ENCODE assay signal across 14 cellular contexts in genomic region chr1:111541721-111542120, GRCh38. TPM values are rescaled to one million over a fixed set of nuclear protein-coding genes. Genes with fewer than 3 reads are reported as not detected.
DNase-seq lines count a peak whose midpoint lies in the region; ATAC-seq and TF ChIP-seq lines count a peak whose summit lies in the region.
"Had no signal": no experiment of that assay in that cellular context is flagged by ENCODE, and none has a peak within 500 bp of the region (broad histone marks: within the 10 kb centered on the region; RNA-seq: fewer than 3 reads in every experiment).

No MANE protein-coding gene starts in this region.

- no peak overlapping the region for H3K4me3 Mint-ChIP-seq in stimulated activated memory B cell treated with anti-CD40 and anti-IgM and Interleukin-4, amounts not matched to agents 10 μg/mL and 1 μg/mL and 100 μg/mL, for 72 hours
- H3K4me3 Mint-ChIP-seq: activated T-helper 17 cell treated with anti-CD3 and anti-CD28 coated beads, Interleukin-2, amount 50 U/mL, for 72 hours; neural crest cell had no signal

- no peaks in the 10 kb centered on the region for H3K36me3 Mint-ChIP-seq in stimulated activated memory B cell treated with anti-CD40 and anti-IgM and Interleukin-4, amounts not matched to agents 10 μg/mL and 1 μg/mL and 100 μg/mL, for 72 hours

- DNase-seq in HCT116 (ENCODE audit: low read depth, low spot score) = no peak
- no peak for DNase-seq in SK-N-SH
- DNase-seq in hepatocyte (ENCODE audit: low spot score) = no peak
- DNase-seq in upper lobe of right lung = no peak
- DNase-seq in NCI-H1092 treated with DMSO at 0.1 percent for 48 hours (lab: John Stamatoyannopoulos, UW) = no peak
- no peak for DNase-seq in NCI-H2171 (lab: John Stamatoyannopoulos, UW)
- DNase-seq: brain microvascular endothelial cell, NCI-H524, WERI-Rb-1 had no signal

- H3K4me2 ChIP-seq in HCT116 (ENCODE audit: low read length) (peak overlapping the region; percentile 48), SK-N-SH (no peak overlapping the region), hepatocyte (peak overlapping the region; percentile 30)

- H2AFZ ChIP-seq in HCT116 (ENCODE audit: low read depth, low read length, poor library complexity, severe bottlenecking) (peak overlapping the region; percentile 65), SK-N-SH (ENCODE audit: low read depth) (peak overlapping the region; percentile 66), hepatocyte (no peak overlapping the region)

- peaks cover 3% of the 10 kb centered on the region for H3K9me3 Mint-ChIP-seq in stimulated activated memory B cell treated with anti-CD40 and anti-IgM and Interleukin-4, amounts not matched to agents 10 μg/mL and 1 μg/mL and 100 μg/mL, for 72 hours

- H3K27me3 ChIP-seq in HCT116 (ENCODE audit: insufficient read depth, low read length) (no peaks in the 10 kb centered on the region), SK-N-SH (ENCODE audit: insufficient read depth) (no peaks in the 10 kb centered on the region), hepatocyte (no peaks in the 10 kb centered on the region), upper lobe of right lung (no peaks in the 10 kb centered on the region)
- H3K27me3 ChIP-seq: brain microvascular endothelial cell had no signal

- no peak for TF ChIP-seq EP300 in SK-N-SH (IDR thresholded peaks at IDR 0.05; ENCODE audit: borderline replicate concordance in 1 of 2, low read depth in 1 of 2, low read length in 1 of 2)

- RAD21 ChIA-PET in HCT116 (lab: Charles Lee; ENCODE audit: low non-redundant PET in 1 of 2, low total read pairs in 2 of 2, uncharacterized antibody in 2 of 2, unreplicated experiment in 2 of 2) = interaction anchor here in 1 of 2 experiments (0.6 kb wide), 1 partner anchor 78 kb away, joined by 4 read pairs; no protein-coding TSS in a partner anchor

- no peaks in the 10 kb centered on the region for H3K27me3 Mint-ChIP-seq in stimulated activated memory B cell treated with anti-CD40 and anti-IgM and Interleukin-4, amounts not matched to agents 10 μg/mL and 1 μg/mL and 100 μg/mL, for 72 hours

- H4K20me1 ChIP-seq in HCT116 (ENCODE audit: insufficient read depth) (no peaks in the 10 kb centered on the region), SK-N-SH (ENCODE audit: insufficient read depth) (no peaks in the 10 kb centered on the region), hepatocyte (ENCODE audit: insufficient read depth, poor library complexity, severe bottlenecking) (no peaks in the 10 kb centered on the region)

- H3K9me3 ChIP-seq in HCT116 (ENCODE audit: control insufficient read depth in 1 of 2, insufficient read depth in 1 of 2, low read depth in 1 of 2, low read length in 2 of 2) (no peaks in the 10 kb centered on the region), SK-N-SH (no peaks in the 10 kb centered on the region), hepatocyte (ENCODE audit: low read depth) (no peaks in the 10 kb centered on the region), upper lobe of right lung (no peaks in the 10 kb centered on the region)

- ATAC-seq in HCT116 (peak; percentile 71; the same call in 1 of the 2 replicates), upper lobe of right lung (peak; percentile 73), GM19397 (IDR thresholded peaks at IDR 0.05; ENCODE audit: unreplicated experiment) (no peak)
- ATAC-seq in stimulated activated memory B cell treated with anti-CD40 and anti-IgM and Interleukin-4, amounts not matched to agents 10 μg/mL and 1 μg/mL and 100 μg/mL, for 72 hours = no peak
- ATAC-seq: activated T-helper 17 cell treated with anti-CD3 and anti-CD28 coated beads, Interleukin-2, amount 50 U/mL, for 72 hours; Right ventricle myocardium inferior had no signal

- no peak overlapping the region for H3K4me3 ChIP-seq in HCT116 (replicated peaks in 1 of 2; ENCODE audit: low read depth in 1 of 2, low read length in 2 of 2)
- no peak overlapping the region for H3K4me3 ChIP-seq in SK-N-SH (ENCODE audit: low read depth in 2 of 2, low read length in 1 of 2)
- H3K4me3 ChIP-seq in hepatocyte = no peak overlapping the region
- no peak overlapping the region for H3K4me3 ChIP-seq in upper lobe of right lung

- H3K9ac ChIP-seq in HCT116 (ENCODE audit: low read length) (no peak overlapping the region), SK-N-SH (no peak overlapping the region)

- no peaks in the 10 kb centered on the region for H3K4me1 Mint-ChIP-seq in stimulated activated memory B cell treated with anti-CD40 and anti-IgM and Interleukin-4, amounts not matched to agents 10 μg/mL and 1 μg/mL and 100 μg/mL, for 72 hours

- WGBS in SK-N-SH (ENCODE audit: low lambda C conversion rate) = 77% methylated on average over 4 of the region's 4 CpGs
- whole genome bisulfite sequencing in hepatocyte (ENCODE audit: low lambda C conversion rate, missing lambda C conversion rate) = 50% methylated on average over 4 of the region's 4 CpGs

- H3K27ac Mint-ChIP-seq in stimulated activated memory B cell treated with anti-CD40 and anti-IgM and Interleukin-4, amounts not matched to agents 10 μg/mL and 1 μg/mL and 100 μg/mL, for 72 hours = no peak overlapping the region
- H3K27ac Mint-ChIP-seq: activated T-helper 17 cell treated with anti-CD3 and anti-CD28 coated beads, Interleukin-2, amount 50 U/mL, for 72 hours had no signal

- TF ChIP-seq RAD21 in HCT116 (IDR thresholded peaks at IDR 0.05; ENCODE audit: low read depth) (no peak), SK-N-SH (IDR thresholded peaks at IDR 0.05; ENCODE audit: low read length) (no peak)

- H3K9me2 ChIP-seq in HCT116 (ENCODE audit: insufficient read depth) (no peaks in the 10 kb centered on the region), SK-N-SH (no peaks in the 10 kb centered on the region), hepatocyte (replicated peaks; ENCODE audit: insufficient read depth) (no peaks in the 10 kb centered on the region)

- no peak overlapping the region for H3K27ac ChIP-seq in HCT116 (ENCODE audit: low read depth, low read length)
- no peak overlapping the region for H3K27ac ChIP-seq in SK-N-SH (ENCODE audit: low read depth in 2 of 2, low read length in 1 of 2)
- H3K27ac ChIP-seq in hepatocyte = peak overlapping the region; percentile 18
- H3K27ac ChIP-seq in upper lobe of right lung = no peak overlapping the region
- H3K27ac ChIP-seq: brain microvascular endothelial cell, WERI-Rb-1 had no signal

- intact Hi-C loops in HCT116 (cut with micrococcal nuclease) = no loop called here
- intact Hi-C loops in upper lobe of right lung (cut with DNase I) = no loop called here

- H3K4me1 ChIP-seq in HCT116 (ENCODE audit: control insufficient read depth in 1 of 2, insufficient read depth in 2 of 2, low read length in 2 of 2) (peaks cover 0 to 19% of the 10 kb centered on the region in 2 experiments; a peak in 2 of 4 replicates), SK-N-SH (ENCODE audit: control insufficient read depth in 1 of 2, insufficient read depth in 2 of 2, low read depth in 1 of 2, low read length in 1 of 2) (peaks cover 0 to 9% of the 10 kb centered on the region in 2 experiments; a peak in 3 of 4 replicates), hepatocyte (ENCODE audit: insufficient read depth) (no peaks in the 10 kb centered on the region), upper lobe of right lung (no peaks in the 10 kb centered on the region)

- no peaks in the 10 kb centered on the region for H3K79me2 ChIP-seq in HCT116 (ENCODE audit: insufficient read depth, low read length)
- H3K79me2 ChIP-seq in SK-N-SH (ENCODE audit: insufficient read depth) = no peaks in the 10 kb centered on the region
- no peaks in the 10 kb centered on the region for H3K79me2 ChIP-seq in hepatocyte

- CTCF ChIA-PET in HCT116 (lab: Charles Lee) (interaction anchor here (0.6 kb wide), 1 partner anchor 33 kb away, joined by 4 read pairs; no protein-coding TSS in a partner anchor), SK-N-SH (lab: Yijun Ruan, JAX) (interaction anchor here (0.8 kb wide), 1 partner anchor 10 kb away, joined by 3 read pairs; no protein-coding TSS in a partner anchor)

- POLR2A ChIA-PET in HCT116 (lab: Charles Lee) = no interaction called here
- POLR2A ChIA-PET in SK-N-SH (lab: Yijun Ruan, JAX) = no interaction called here

- H3K36me3 ChIP-seq in HCT116 (ENCODE audit: control insufficient read depth in 1 of 2, insufficient read depth in 2 of 2, low read length in 2 of 2) = no peaks in the 10 kb centered on the region
- H3K36me3 ChIP-seq in SK-N-SH (replicated peaks in 1 of 2; ENCODE audit: control insufficient read depth in 1 of 2, insufficient read depth in 2 of 2, low read length in 1 of 2) = no peaks in the 10 kb centered on the region
- no peaks in the 10 kb centered on the region for H3K36me3 ChIP-seq in hepatocyte (replicated peaks; ENCODE audit: insufficient read depth, low read depth)
- H3K36me3 ChIP-seq in upper lobe of right lung = no peaks in the 10 kb centered on the region
- H3K36me3 ChIP-seq: brain microvascular endothelial cell, WERI-Rb-1 had no signal

- no peaks in the 10 kb centered on the region for H3F3A ChIP-seq in SK-N-SH (replicated peaks; ENCODE audit: insufficient read depth)

- no peak for TF ChIP-seq CTCF in HCT116 (IDR thresholded peaks at IDR 0.05 in 2 of 3, conservative IDR thresholded peaks at IDR 0.05 in 1 of 3; ENCODE audit: borderline replicate concordance in 1 of 3, insufficient read depth in 1 of 3, low read depth in 2 of 3, low read length in 2 of 3)
- TF ChIP-seq CTCF in SK-N-SH (IDR thresholded peaks at IDR 0.05) = no peak
- no peak for TF ChIP-seq CTCF in hepatocyte (IDR thresholded peaks at IDR 0.05; ENCODE audit: poor library complexity)
- no peak for TF ChIP-seq CTCF in upper lobe of right lung (IDR thresholded peaks at IDR 0.05)

- no peak for TF ChIP-seq POLR2A in HCT116 (IDR thresholded peaks at IDR 0.05; ENCODE audit: borderline replicate concordance, extremely low read depth, insufficient read depth, insufficient read length)

- BruUV-seq in HCT116 (replicated peaks; lab: Mats Ljungman, UMichigan) = no TSS peak

TF ChIP-seq in HCT116, 20 proteins besides CTCF, POLR2A, EP300 and RAD21 (continues in another document):
- no peak for TF ChIP-seq SIN3A (IDR thresholded peaks at IDR 0.05; ENCODE audit: low read depth)
- TF ChIP-seq CBX3 (IDR thresholded peaks at IDR 0.05; ENCODE audit: low read depth) = no peak

TF ChIP-seq in SK-N-SH, 30 proteins besides CTCF, POLR2A, EP300 and RAD21 (continues in another document):
- no peak for TF ChIP-seq FOXJ3 (CRISPR knock-in tag; IDR thresholded peaks at IDR 0.05)

RNA-seq across cellular contexts. Expression of gene ADORA3, which starts 38.3 kb away (rescaled TPM):
- total RNA-seq in HCT116 (2021; ENCODE audit: unreplicated experiment) (not detected), hepatocyte (0.33 and 2.0 TPM in 2 replicates), upper lobe of right lung (9.3 TPM)
- not detected in 2 replicates for polyA plus RNA-seq in HCT116 (2012)
- polyA plus RNA-seq in SK-N-SH (2012; rRNA removed) (not detected in 2 replicates), hepatocyte (0.41 and 0.61 TPM in 2 replicates)
- polyA plus RNA-seq in SK-N-SH (2012; cell fraction: cytosol; rRNA removed) = not detected in 2 replicates
- not detected in 2 replicates for polyA plus RNA-seq in SK-N-SH (2012; cell fraction: nucleus; rRNA removed)
- total RNA-seq: activated T-helper 17 cell treated with anti-CD3 and anti-CD28 coated beads, Interleukin-2, amount 50 U/mL, for 72 hours; neural crest cell had no signal

RNA-seq across cellular contexts. Expression of gene TMIGD3, which starts 38.3 kb away (rescaled TPM):
- total RNA-seq in HCT116 (2021; ENCODE audit: unreplicated experiment) = not detected
- polyA plus RNA-seq in HCT116 (2012) = not detected in 2 replicates
- polyA plus RNA-seq in SK-N-SH (2012; rRNA removed) = not detected in 2 replicates
- polyA plus RNA-seq in SK-N-SH (2012; cell fraction: cytosol; rRNA removed) = not detected in 2 replicates
- not detected in 2 replicates for polyA plus RNA-seq in SK-N-SH (2012; cell fraction: nucleus; rRNA removed)
- 2.6 and 6.5 TPM in 2 replicates for total RNA-seq in hepatocyte
- 5.2 TPM in 2 replicates for polyA plus RNA-seq in hepatocyte
- total RNA-seq in upper lobe of right lung = 5.1 TPM
- total RNA-seq: neural crest cell had no signal

Comparison
In these comparisons a context has a peak if more than half of its experiments do, and no peak if none do; other contexts are left out.
1. ATAC-seq: peak in HCT116 (single experiment) and upper lobe of right lung (single experiment); none in GM19397 (single experiment) and stimulated activated memory B cell treated with anti-CD40 and anti-IgM and Interleukin-4, amounts not matched to agents 10 μg/mL and 1 μg/mL and 100 μg/mL, for 72 hours (single experiment).